In genomic region chr2:168601739-168602138, GRCh38 we compare ENCODE assay signal across 14 cellular contexts.
A peak's percentile ranks its signal among the peaks of the same experiment; 100 is the strongest.
DNase-seq lines count a peak whose midpoint lies in the region; ATAC-seq and TF ChIP-seq lines count a peak whose summit lies in the region.
"Had no signal": no experiment of that assay in that cellular context is flagged by ENCODE, and none has a peak within 500 bp of the region (broad histone marks: within the 10 kb centered on the region; RNA-seq: fewer than 3 reads in every experiment).

No MANE protein-coding gene starts in this region.

- no peaks in the 10 kb centered on the region for H3K4me1 Mint-ChIP-seq in activated CD4-positive, alpha-beta memory T cell treated with anti-CD3 and anti-CD28 coated beads, Interleukin-2, amount 10 ng/mL, durations not matched to agents 7 days and 5 days
- H3K4me1 Mint-ChIP-seq in osteocyte (ENCODE audit: unreplicated experiment) = peaks cover 22% of the 10 kb centered on the region

- peaks cover 15% of the 10 kb centered on the region for H3K9me3 Mint-ChIP-seq in activated CD4-positive, alpha-beta memory T cell treated with anti-CD3 and anti-CD28 coated beads, Interleukin-2, amount 10 ng/mL, durations not matched to agents 7 days and 5 days
- H3K9me3 Mint-ChIP-seq in osteocyte (ENCODE audit: unreplicated experiment) = peaks cover 19% of the 10 kb centered on the region

- H3K27me3 Mint-ChIP-seq in activated CD4-positive, alpha-beta memory T cell treated with anti-CD3 and anti-CD28 coated beads, Interleukin-2, amount 10 ng/mL, durations not matched to agents 7 days and 5 days = no peaks in the 10 kb centered on the region
- no peaks in the 10 kb centered on the region for H3K27me3 Mint-ChIP-seq in osteocyte (ENCODE audit: unreplicated experiment)
- H3K27me3 Mint-ChIP-seq: progenitor cell of endocrine pancreas had no signal

- CTCF ChIA-PET in activated CD4-positive, alpha-beta memory T cell treated with anti-CD3 and anti-CD28 coated beads, Interleukin-2, amount 10 ng/mL, durations not matched to agents 7 days and 5 days (lab: Charles Lee) = no interaction called here

- H3K4me3 ChIP-seq in fibroblast of villous mesenchyme (ENCODE audit: low read depth, low read length) = no peak overlapping the region
- H3K4me3 ChIP-seq: lung had no signal

- H3K4me3 Mint-ChIP-seq in activated CD4-positive, alpha-beta memory T cell treated with anti-CD3 and anti-CD28 coated beads, Interleukin-2, amount 10 ng/mL, durations not matched to agents 7 days and 5 days = no peak overlapping the region
- H3K4me3 Mint-ChIP-seq in osteocyte (ENCODE audit: unreplicated experiment) = no peak overlapping the region

- TF ChIP-seq CTCF in fibroblast of villous mesenchyme (IDR thresholded peaks at IDR 0.05; ENCODE audit: insufficient read depth, low read depth, low read length) (no peak), osteocyte (IDR thresholded peaks at IDR 0.05) (no peak)

- POLR2A ChIA-PET in activated CD4-positive, alpha-beta memory T cell treated with anti-CD3 and anti-CD28 coated beads, Interleukin-2, amount 10 ng/mL, durations not matched to agents 7 days and 5 days (lab: Charles Lee) = no interaction called here

- H3K27ac Mint-ChIP-seq in activated CD4-positive, alpha-beta memory T cell treated with anti-CD3 and anti-CD28 coated beads, Interleukin-2, amount 10 ng/mL, durations not matched to agents 7 days and 5 days = no peak overlapping the region
- no peak overlapping the region for H3K27ac Mint-ChIP-seq in osteocyte (ENCODE audit: unreplicated experiment)
- H3K27ac Mint-ChIP-seq: progenitor cell of endocrine pancreas had no signal

- ATAC-seq in GM18909 (IDR thresholded peaks at IDR 0.05; ENCODE audit: poor library complexity, unreplicated experiment) (peak; percentile 78), GM21737 (IDR thresholded peaks at IDR 0.05; ENCODE audit: unreplicated experiment) (peak; percentile 65), HG03159 (IDR thresholded peaks at IDR 0.05; ENCODE audit: unreplicated experiment) (peak; percentile 74)
- ATAC-seq: PC-3 had no signal

- DNase-seq in fibroblast of villous mesenchyme (ENCODE audit: low read depth) (peak; percentile 65), T1000 (lab: John Stamatoyannopoulos, UW) (no peak), osteocyte (ENCODE audit: extremely low spot score, unreplicated experiment) (no peak)
- no peak for DNase-seq in activated CD4-positive, alpha-beta memory T cell treated with anti-CD3 and anti-CD28 coated beads, Interleukin-2, amount 10 ng/mL, durations not matched to agents 7 days and 5 days
- no peak for DNase-seq in activated CD4-positive, CD25-positive, alpha-beta regulatory T cell (lab: John Stamatoyannopoulos, UW)
- DNase-seq: glutamatergic neuron; PC-3; stimulated activated CD4-positive, alpha-beta T cell treated with anti-CD3 and anti-CD28 coated beads, Interleukin-1b, Interleukin-23, amount 100 ng/mL, for 48 hours; substantia nigra had no signal

- H3K36me3 Mint-ChIP-seq in activated CD4-positive, alpha-beta memory T cell treated with anti-CD3 and anti-CD28 coated beads, Interleukin-2, amount 10 ng/mL, durations not matched to agents 7 days and 5 days (ENCODE audit: low read depth) = peaks cover 13% of the 10 kb centered on the region
- peaks cover 10% of the 10 kb centered on the region for H3K36me3 Mint-ChIP-seq in osteocyte (ENCODE audit: unreplicated experiment)
